ENCODE assay signal across 36 cellular contexts in the genomic region with DNA sequence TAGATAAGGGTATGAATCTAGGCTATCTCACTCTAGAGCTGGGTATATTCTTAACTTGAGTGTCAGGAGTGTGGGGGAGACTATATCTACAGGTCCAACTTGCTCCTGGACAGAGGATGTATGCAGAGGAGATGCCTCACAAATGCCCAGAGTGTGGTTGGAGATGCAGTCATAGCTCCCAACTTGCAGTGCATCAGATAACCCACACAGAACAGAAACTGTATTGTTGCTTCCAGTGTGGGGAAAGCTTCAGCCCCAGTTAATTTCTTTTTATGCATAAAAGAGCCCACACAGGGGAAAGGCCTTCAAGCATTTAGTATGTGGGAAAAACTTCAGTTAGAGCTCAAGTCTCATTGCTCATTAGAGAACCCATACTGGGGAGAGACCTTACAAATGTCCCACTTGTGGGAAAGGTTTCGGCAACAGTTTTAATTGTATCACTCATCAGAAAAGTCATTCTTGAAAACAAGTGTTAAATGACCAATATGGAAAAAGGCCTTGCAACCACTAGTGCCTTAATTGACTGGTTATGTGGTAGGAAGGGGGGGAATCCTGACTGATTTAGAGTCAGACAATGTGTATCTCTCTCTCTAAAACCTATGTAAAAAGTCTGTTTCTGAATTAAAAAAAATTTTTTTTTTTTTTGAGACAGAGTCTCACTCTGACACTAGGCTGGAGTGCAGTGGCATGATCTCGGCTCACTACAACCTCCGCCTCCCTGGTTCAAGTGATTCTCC.
"Had no signal": no experiment of that assay in that cellular context is flagged by ENCODE, and none has a peak within 500 bp of the region (broad histone marks: within the 10 kb centered on the region; RNA-seq: fewer than 3 reads in every experiment).

No MANE protein-coding gene starts in this region.

- H3K4me1 Mint-ChIP-seq: activated B cell treated with CpG ODN at 0.5 μM for 24 hours; activated CD4-positive, alpha-beta T cell treated with anti-CD3 and anti-CD28 coated beads, Interleukin-2, amount 10 ng/mL, durations not matched to agents 24 days and 14 days; activated naive CD4-positive, alpha-beta T cell treated with anti-CD3 and anti-CD28 coated beads, Interleukin-2, amount 10 ng/mL, durations not matched to agents 7 days and 5 days; activated naive CD8-positive, alpha-beta T cell treated with anti-CD3 and anti-CD28 coated beads, Interleukin-2, amount 10 ng/mL, durations not matched to agents 7 days and 5 days; activated naive CD8-positive, alpha-beta T cell treated with anti-CD3 and anti-CD28 coated beads, Interleukin-2, amount 50 U/mL, for 24 hours had no signal

- H3K4me3 ChIP-seq: body of pancreas, breast epithelium had no signal

- ATAC-seq: activated CD8-positive, alpha-beta T cell treated with anti-CD3 and anti-CD28 coated beads for 36 hours; activated naive CD8-positive, alpha-beta T cell treated with anti-CD3 and anti-CD28 coated beads, Interleukin-2, amount 50 U/mL, for 24 hours; body of pancreas had no signal

- H3K36me3 Mint-ChIP-seq: activated CD4-positive, alpha-beta memory T cell treated with anti-CD3 and anti-CD28 coated beads for 36 hours; activated naive CD4-positive, alpha-beta T cell treated with anti-CD3 and anti-CD28 coated beads, Interleukin-2, amount 10 ng/mL, durations not matched to agents 7 days and 5 days; activated naive CD8-positive, alpha-beta T cell treated with anti-CD3 and anti-CD28 coated beads, Interleukin-2, amount 10 ng/mL, durations not matched to agents 7 days and 5 days had no signal

- H3K27me3 Mint-ChIP-seq: activated CD4-positive, alpha-beta memory T cell treated with anti-CD3 and anti-CD28 coated beads for 36 hours; activated CD8-positive, alpha-beta T cell treated with anti-CD3 and anti-CD28 coated beads for 36 hours; activated naive CD8-positive, alpha-beta T cell had no signal

- H3K36me3 ChIP-seq: brain microvascular endothelial cell, breast epithelium had no signal

- H3K27me3 ChIP-seq: body of pancreas, brain microvascular endothelial cell, breast epithelium had no signal

- FAIRE-seq: astrocyte, colon, TTC549 had no signal

- H3K4me3 Mint-ChIP-seq: activated B cell treated with CpG ODN at 0.5 μM for 24 hours; activated CD4-positive, alpha-beta memory T cell treated with anti-CD3 and anti-CD28 coated beads for 36 hours; activated CD4-positive, alpha-beta T cell treated with anti-CD3 and anti-CD28 coated beads, Interleukin-2, amount 10 ng/mL, durations not matched to agents 24 days and 14 days; activated CD8-positive, alpha-beta T cell treated with anti-CD3 and anti-CD28 coated beads for 36 hours; activated naive CD4-positive, alpha-beta T cell treated with anti-CD3 and anti-CD28 coated beads, Interleukin-2, amount 10 ng/mL, durations not matched to agents 7 days and 5 days; activated naive CD8-positive, alpha-beta T cell; activated naive CD8-positive, alpha-beta T cell treated with anti-CD3 and anti-CD28 coated beads, Interleukin-2, amount 10 ng/mL, durations not matched to agents 7 days and 5 days; activated naive CD8-positive, alpha-beta T cell treated with anti-CD3 and anti-CD28 coated beads, Interleukin-2, amount 50 U/mL, for 24 hours; activated T-helper 1 cell treated with anti-CD3 and anti-CD28 coated beads, Interleukin-12 subunit alpha, Interleukin-12 subunit beta, Interleukin-2, Interleukin-4 antibody, amounts not matched to agents 30 ng/mL and 10 ng/mL and 1 ng/mL, durations not matched to agents 14 hours and 24 hours and 36 hours; T-helper 1 cell treated with Interleukin-12 subunit alpha and Interleukin-12 subunit beta and Interleukin-4 antibody, amounts not matched to agents 30 μg/mL and 1 μg/mL, for 36 hours; T-helper 2 cell treated with Interferon-gamma antibody and Interleukin-4, amounts not matched to agents 5 μg/mL and 100 μg/mL, for 36 hours had no signal

- H3K27ac ChIP-seq: body of pancreas, brain microvascular endothelial cell, breast epithelium, VCaP had no signal

- H3K9me3 ChIP-seq: body of pancreas had no signal

- H3K4me1 ChIP-seq: body of pancreas, breast epithelium had no signal

- H3K27ac Mint-ChIP-seq: activated B cell treated with CpG ODN at 0.5 μM for 24 hours; activated CD4-positive, alpha-beta memory T cell treated with anti-CD3 and anti-CD28 coated beads for 36 hours; activated CD4-positive, alpha-beta T cell treated with anti-CD3 and anti-CD28 coated beads, Interleukin-2, amount 10 ng/mL, durations not matched to agents 24 days and 14 days; activated CD8-positive, alpha-beta T cell treated with anti-CD3 and anti-CD28 coated beads for 36 hours; activated naive CD4-positive, alpha-beta T cell treated with anti-CD3 and anti-CD28 coated beads, Interleukin-2, amount 10 ng/mL, durations not matched to agents 7 days and 5 days; activated naive CD8-positive, alpha-beta T cell; activated naive CD8-positive, alpha-beta T cell treated with anti-CD3 and anti-CD28 coated beads, Interleukin-2, amount 10 ng/mL, durations not matched to agents 7 days and 5 days; activated naive CD8-positive, alpha-beta T cell treated with anti-CD3 and anti-CD28 coated beads, Interleukin-2, amount 50 U/mL, for 24 hours; activated T-helper 1 cell treated with anti-CD3 and anti-CD28 coated beads, Interleukin-12 subunit alpha, Interleukin-12 subunit beta, Interleukin-2, Interleukin-4 antibody, amounts not matched to agents 30 ng/mL and 10 ng/mL and 1 ng/mL, durations not matched to agents 14 hours and 24 hours and 36 hours; activated T-helper 2 cell treated with anti-CD3 and anti-CD28 coated beads, Interferon-gamma antibody, Interleukin-2, Interleukin-4, amounts not matched to agents 10 μg/mL and 5 μg/mL and 100 μg/mL, durations not matched to agents 14 hours and 24 hours and 36 hours; T-helper 1 cell treated with Interleukin-12 subunit alpha and Interleukin-12 subunit beta and Interleukin-4 antibody, amounts not matched to agents 30 μg/mL and 1 μg/mL, for 36 hours; T-helper 2 cell treated with Interferon-gamma antibody and Interleukin-4, amounts not matched to agents 5 μg/mL and 100 μg/mL, for 36 hours had no signal

- DNase-seq: activated B cell treated with CpG ODN at 0.5 μM for 24 hours; activated CD4-positive, alpha-beta memory T cell treated with anti-CD3 and anti-CD28 coated beads for 36 hours; activated CD4-positive, alpha-beta T cell treated with anti-CD3 and anti-CD28 coated beads for 4 hours; activated CD4-positive, alpha-beta T cell treated with anti-CD3 and anti-CD28 coated beads, Interleukin-2, amount 10 ng/mL, durations not matched to agents 24 days and 14 days; activated CD4-positive, alpha-beta T cell treated with anti-CD3 and anti-CD28 coated beads, Interleukin-2, amount 50 U/mL, for 1 hour; activated CD4-positive, alpha-beta T cell treated with anti-CD3 and anti-CD28 coated beads, Interleukin-2, amount 50 U/mL, for 4 hours; activated CD4-positive, CD25-positive, alpha-beta regulatory T cell treated with anti-CD3 and anti-CD28 coated beads, Interleukin-2, amount 50 U/mL, for 72 hours; activated CD8-positive, alpha-beta memory T cell treated with anti-CD3 and anti-CD28 coated beads, Interleukin-2, amount 50 U/mL, for 4 hours; activated CD8-positive, alpha-beta T cell treated with anti-CD3 and anti-CD28 coated beads for 36 hours; activated effector memory CD4-positive, alpha-beta T cell treated with Interleukin-2 at 50 U/mL for 16 hours; activated gamma-delta T cell; activated naive CD4-positive, alpha-beta T cell treated with anti-CD3 and anti-CD28 coated beads, Interleukin-2, amount 10 ng/mL, durations not matched to agents 7 days and 5 days; activated naive CD4-positive, alpha-beta T cell treated with Interleukin-2 at 50 U/mL for 16 hours; activated naive CD8-positive, alpha-beta T cell treated with anti-CD3 and anti-CD28 coated beads, Interleukin-2, amount 10 ng/mL, durations not matched to agents 7 days and 5 days; activated naive CD8-positive, alpha-beta T cell treated with anti-CD3 and anti-CD28 coated beads, Interleukin-2, amount 50 U/mL, for 24 hours; activated T-cell treated with anti-CD3 and anti-CD28 coated beads for 4 hours; activated T-cell treated with anti-CD3 and anti-CD28 coated beads, Interleukin-2, amount 50 U/mL, for 1 hour; activated T-cell treated with anti-CD3 and anti-CD28 coated beads, Interleukin-2, amount 50 U/mL, for 48 hours; amygdala; aorta; body of pancreas; brain microvascular endothelial cell; central memory CD4-positive, alpha-beta T cell; T-helper 1 cell; T-helper 2 cell; T-helper 9 cell had no signal
